In the genomic region with DNA sequence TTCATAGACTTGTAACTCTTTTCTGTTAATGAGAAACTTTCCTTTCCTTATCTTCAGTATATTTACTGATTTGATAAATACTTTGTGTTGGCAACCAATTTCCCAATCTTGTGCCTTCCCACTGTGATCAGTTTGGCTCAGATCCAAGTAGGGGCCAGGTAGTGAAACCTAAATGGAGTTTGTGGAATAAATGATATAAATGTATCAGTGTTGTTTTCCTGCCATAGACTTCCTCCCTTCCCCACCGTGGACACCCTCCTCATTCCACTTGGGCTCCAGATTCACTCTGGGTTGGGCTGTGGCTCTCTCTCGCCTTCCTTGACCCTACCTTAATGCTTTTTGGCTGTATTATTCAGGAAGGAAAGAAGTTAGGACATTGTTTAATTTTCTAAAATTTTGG, we compare ENCODE assay signal across 1 cellular context.
TF ChIP-seq lines count a peak whose summit lies in the region.

No MANE protein-coding gene starts in this region.

TF ChIP-seq in H1, 55 proteins besides CTCF, POLR2A, EP300 and RAD21:
- TF ChIP-seq POU5F1 (IDR thresholded peaks at IDR 0.05; ENCODE audit: low read depth, low read length) (no peak), CEBPB (IDR thresholded peaks at IDR 0.05; ENCODE audit: low read depth, low read length) (no peak), CHD2 (IDR thresholded peaks at IDR 0.05; ENCODE audit: low read length) (no peak), PHF8 (conservative IDR thresholded peaks at IDR 0.05; ENCODE audit: low read depth, low read length) (no peak), SUZ12 (IDR thresholded peaks at IDR 0.05; ENCODE audit: low read length) (no peak)
